In genomic region chr5:54306893-54307292, GRCh38 we compare ENCODE assay signal across 18 cellular contexts.
"Had no signal": no experiment of that assay in that cellular context is flagged by ENCODE, and none has a peak within 500 bp of the region (broad histone marks: within the 10 kb centered on the region; RNA-seq: fewer than 3 reads in every experiment).

No MANE protein-coding gene starts in this region.

- H3K9me3 ChIP-seq: colonic mucosa, neutrophil, suprapubic skin, thyroid gland had no signal

- H3K27ac ChIP-seq: colonic mucosa, neutrophil, suprapubic skin, thyroid gland had no signal

- H3K27me3 ChIP-seq: colonic mucosa, neutrophil, suprapubic skin, thyroid gland had no signal

- ATAC-seq: left colon; left ventricle myocardium superior; right cardiac atrium; stimulated activated effector memory CD8-positive, alpha-beta T cell treated with anti-CD3 and anti-CD28 coated beads, Interleukin-12 subunit alpha, Interleukin-12 subunit beta, amount 100 ng/mL, for 72 hours; stimulated activated naive CD8-positive, alpha-beta T cell treated with anti-CD3 and anti-CD28 coated beads, Interleukin-15, Interleukin-2, amounts not matched to agents 100 U/mL and 50 U/mL, for 24 hours had no signal

- FAIRE-seq: urothelium cell line had no signal

- H3K36me3 ChIP-seq: colonic mucosa, neutrophil, suprapubic skin, thyroid gland had no signal

- DNase-seq: colonic mucosa; endodermal cell; foreskin melanocyte; hippocampal formation; left colon; left ventricle myocardium superior; mesendoderm; naive B cell; nephron progenitor cell; right cardiac atrium; stimulated activated CD4-positive, alpha-beta T cell treated with anti-CD3 and anti-CD28 coated beads, Interleukin-2, amount 100 ng/mL, for 48 hours; stimulated activated CD8-positive, alpha-beta memory T cell treated with anti-CD3 and anti-CD28 coated beads, Interleukin-4, amount 100 ng/mL, for 48 hours; stimulated activated naive CD8-positive, alpha-beta T cell treated with anti-CD3 and anti-CD28 coated beads, Interleukin-15, Interleukin-2, amounts not matched to agents 100 U/mL and 50 U/mL, for 24 hours; thyroid gland had no signal

- H3K4me3 ChIP-seq: colonic mucosa, suprapubic skin, thyroid gland had no signal

- H3K4me1 ChIP-seq: colonic mucosa had no signal
